ENCODE assay signal across 8 cellular contexts in genomic region chr10:50622497-50623298, GRCh38. TPM values are rescaled to one million over a fixed set of nuclear protein-coding genes. Genes with fewer than 3 reads are reported as not detected.
DNase-seq lines count a peak whose midpoint lies in the region; ATAC-seq and TF ChIP-seq lines count a peak whose summit lies in the region.

No MANE protein-coding gene starts in this region.

- peak overlapping the region; percentile 84 for H3K4me3 ChIP-seq in HUES64 (ENCODE audit: low read length)

- intact Hi-C loops in CD14-positive monocyte (cut with micrococcal nuclease): loop anchor here in 1 of 2 donors (10.0 kb wide), 2 partner anchors 208 to 558 kb away; partner anchors contain the start of gene WASHC2A

- no peak for TF ChIP-seq CTCF in CD14-positive monocyte (IDR thresholded peaks at IDR 0.05)

- 0 out of 2 replicates have a peak overlapping the region, but pooled peaks have one; percentile 64 for H3K9ac ChIP-seq in HUES64 (ENCODE audit: low read depth, low read length)

- H3K27ac Mint-ChIP-seq in CD14-positive monocyte: peak overlapping the region; percentile 94 to 98 (median 95)

- no peaks in the 10 kb centered on the region for H3K9me3 ChIP-seq in HUES64 (ENCODE audit: insufficient read depth, low read depth, low read length)

- WGBS in HUES64: under 1% methylated on average over 48 of the region's 50 CpGs

- no peaks in the 10 kb centered on the region for H3K9me3 Mint-ChIP-seq in CD14-positive monocyte

- H3K4me1 Mint-ChIP-seq in CD14-positive monocyte: peaks cover 40% of the 10 kb centered on the region

- H3K4me3 Mint-ChIP-seq in CD14-positive monocyte: peak overlapping the region; percentile 93 to 97

- H3K36me3 Mint-ChIP-seq in CD14-positive monocyte: peaks cover 0 to 13% of the 10 kb centered on the region in 2 donors

- H3K27ac ChIP-seq in HUES64 (ENCODE audit: low read depth, low read length): no peak overlapping the region

- DNase-seq in CD14-positive monocyte (ENCODE audit: low spot score): no peak
- peak; percentile 14 for DNase-seq in activated CD4-positive, alpha-beta T cell treated with anti-CD3 and anti-CD28 coated beads for 1 hour
- peak; percentile 8 for DNase-seq in cortex of kidney (lab: John Stamatoyannopoulos, UW)
- DNase-seq in left kidney (ENCODE audit: low read depth, low spot score): peak; percentile 78
- DNase-seq in stimulated activated CD4-positive, alpha-beta T cell treated with anti-CD3 and anti-CD28 coated beads, Interleukin-4, amount 100 ng/mL, for 24 hours: peak; percentile 43
- no peak for DNase-seq in NCI-H510A treated with DMSO at 0.1 percent for 48 hours (lab: John Stamatoyannopoulos, UW)

- peaks cover 0 to 2% (median 0%) of the 10 kb centered on the region in 3 donors for H3K27me3 Mint-ChIP-seq in CD14-positive monocyte (ENCODE audit: low read depth in 3 of 3)

- H3K4me1 ChIP-seq in HUES64 (ENCODE audit: insufficient read depth, low read length): peaks cover 50% of the 10 kb centered on the region

- peaks cover 14% of the 10 kb centered on the region; the same call in 1 of the 2 replicates for H3K27me3 ChIP-seq in HUES64 (ENCODE audit: insufficient read depth, low read length)

- ATAC-seq in HG03045 (IDR thresholded peaks at IDR 0.05; ENCODE audit: unreplicated experiment): no peak

- no peaks in the 10 kb centered on the region for H3K36me3 ChIP-seq in HUES64 (ENCODE audit: insufficient read depth, low read length)

RNA-seq across cellular contexts. Expression of gene SGMS1, which starts 1.1 kb away (rescaled TPM):
- 10 to 100 TPM; 19.5 to 20.4 TPM for polyA plus RNA-seq in CD14-positive monocyte
- polyA plus RNA-seq in HUES64 (2013, experiment 1 of 2): 8.3 TPM
- polyA plus RNA-seq in HUES64 (2013, experiment 2 of 2): 7.6 TPM

Comparison
In these comparisons a context has a peak if more than half of its experiments do, and no peak if none do; other contexts are left out.
1. DNase-seq: peak in activated CD4-positive, alpha-beta T cell treated with anti-CD3 and anti-CD28 coated beads for 1 hour (single experiment), cortex of kidney (single experiment), left kidney (single experiment) and stimulated activated CD4-positive, alpha-beta T cell treated with anti-CD3 and anti-CD28 coated beads, Interleukin-4, amount 100 ng/mL, for 24 hours (single experiment); none in CD14-positive monocyte (single experiment) and NCI-H510A treated with DMSO at 0.1 percent for 48 hours (single experiment).